8 cellular contexts compared by ENCODE assay signal in genomic region chr11:43579171-43579918, GRCh38.
DNase-seq lines count a peak whose midpoint lies in the region; ATAC-seq and TF ChIP-seq lines count a peak whose summit lies in the region.

No MANE protein-coding gene starts in this region.

- H3K4me1 Mint-ChIP-seq in nephron progenitor cell, result peaks cover 40% of the 10 kb centered on the region

- peak; percentile 53 for TF ChIP-seq CTCF in VCaP (conservative IDR thresholded peaks at IDR 0.05)
- TF ChIP-seq CTCF in epithelial cell of proximal tubule (conservative IDR thresholded peaks at IDR 0.05; ENCODE audit: low read depth, low read length), result peak; percentile 34
- TF ChIP-seq CTCF in nephron progenitor cell (IDR thresholded peaks at IDR 0.05), result peak; percentile 33

- H3K4me3 Mint-ChIP-seq in nephron progenitor cell, result peak overlapping the region; percentile 81

- peak overlapping the region; percentile 55 for H3K4me3 ChIP-seq in epithelial cell of proximal tubule (ENCODE audit: low read depth, low read length)

- H3K27ac ChIP-seq in VCaP, result no peak overlapping the region

- H3K27me3 Mint-ChIP-seq in nephron progenitor cell (ENCODE audit: low read depth, poor library complexity), result peaks cover 100% of the 10 kb centered on the region

- peaks cover 5% of the 10 kb centered on the region for H3K9me3 Mint-ChIP-seq in nephron progenitor cell

- DNase-seq in NCI-H2196 (lab: John Stamatoyannopoulos, UW; ENCODE audit: unreplicated experiment) (peak; percentile 25), NCI-H2196 treated with DMSO at 0.1 percent for 48 hours (lab: John Stamatoyannopoulos, UW; ENCODE audit: unreplicated experiment) (no peak), HuH-7.5 (ENCODE audit: low spot score) (peak; percentile 70), epithelial cell of proximal tubule (ENCODE audit: low read depth) (no peak), nephron progenitor cell (peak; percentile 71)

- no peak overlapping the region for H3K27ac Mint-ChIP-seq in nephron progenitor cell

- ATAC-seq in GM19467 (IDR thresholded peaks at IDR 0.05; ENCODE audit: unreplicated experiment) (no peak), GM18907 (IDR thresholded peaks at IDR 0.05; ENCODE audit: unreplicated experiment) (no peak)

- H3K36me3 Mint-ChIP-seq in nephron progenitor cell (ENCODE audit: low read depth), result no peaks in the 10 kb centered on the region

Comparison
In these comparisons a context has a peak if more than half of its experiments do, and no peak if none do; other contexts are left out.
1. DNase-seq: peak in NCI-H2196 (single experiment), HuH-7.5 (single experiment) and nephron progenitor cell (single experiment); none in NCI-H2196 treated with DMSO at 0.1 percent for 48 hours (single experiment) and epithelial cell of proximal tubule (single experiment).
2. Peak in every context shown above with its lines, with median percentiles within 50 percentile points of each other: CTCF ChIP-seq.